ENCODE assay signal across 25 cellular contexts in genomic region chr18:74166397-74166796, GRCh38. TPM values are rescaled to one million over a fixed set of nuclear protein-coding genes. Genes with fewer than 3 reads are reported as not detected.
"Had no signal": no experiment of that assay in that cellular context is flagged by ENCODE, and none has a peak within 500 bp of the region (broad histone marks: within the 10 kb centered on the region; RNA-seq: fewer than 3 reads in every experiment).

No MANE protein-coding gene starts in this region.

- H3K27me3 ChIP-seq: esophagus muscularis mucosa, right atrium auricular region, tibial nerve had no signal

- H3K27ac ChIP-seq: adrenal gland, esophagus muscularis mucosa, right atrium auricular region, skin epidermis, tibial nerve had no signal

- H3K9me3 ChIP-seq: adrenal gland, esophagus muscularis mucosa, right atrium auricular region, tibial nerve had no signal

- DNase-seq: activated B cell treated with CpG ODN at 0.5 μM for 24 hours; activated CD4-positive, alpha-beta T cell treated with anti-CD3 and anti-CD28 coated beads for 48 hours; activated CD8-positive, alpha-beta T cell treated with anti-CD3 and anti-CD28 coated beads for 36 hours; activated effector memory CD4-positive, alpha-beta T cell treated with anti-CD3 and anti-CD28 coated beads, Interleukin-2, amount 50 U/mL, for 16 hours; activated T-cell treated with anti-CD3 and anti-CD28 coated beads, Interleukin-2, amount 50 U/mL, for 48 hours; adrenal gland; central memory CD4-positive, alpha-beta T cell; cortex of kidney; effector CD4-positive, alpha-beta T cell; hippocampal formation; kidney; left ventricle myocardium superior; mesenchymal stem cell; natural killer cell; nucleus accumbens; stimulated activated CD4-positive, alpha-beta T cell treated with anti-CD3 and anti-CD28 coated beads, Interleukin-4, amount 100 ng/mL, for 24 hours; stimulated activated naive CD4-positive, alpha-beta T cell treated with Interleukin-2 at 50 U/mL for 16 hours; substantia nigra; T-helper 2 cell had no signal

- H3K27ac Mint-ChIP-seq: activated B cell treated with CpG ODN at 0.5 μM for 24 hours; activated CD8-positive, alpha-beta T cell treated with anti-CD3 and anti-CD28 coated beads for 36 hours; activated naive CD4-positive, alpha-beta T cell treated with anti-CD3 and anti-CD28 coated beads, Interleukin-2, amount 50 U/mL, for 24 hours; natural killer cell had no signal

- H3K4me1 ChIP-seq: adrenal gland, esophagus muscularis mucosa, right atrium auricular region, tibial nerve had no signal

- ATAC-seq: activated CD8-positive, alpha-beta T cell treated with anti-CD3 and anti-CD28 coated beads for 36 hours; left ventricle myocardium superior; natural killer cell had no signal

- H3K4me3 ChIP-seq: adrenal gland, esophagus muscularis mucosa, right atrium auricular region, skin epidermis, tibial nerve had no signal

- H3K4me3 Mint-ChIP-seq: activated B cell treated with CpG ODN at 0.5 μM for 24 hours; activated CD8-positive, alpha-beta T cell treated with anti-CD3 and anti-CD28 coated beads for 36 hours; activated naive CD4-positive, alpha-beta T cell treated with anti-CD3 and anti-CD28 coated beads, Interleukin-2, amount 50 U/mL, for 24 hours; natural killer cell had no signal

- H3K9me3 Mint-ChIP-seq: activated B cell treated with CpG ODN at 0.5 μM for 24 hours; activated CD8-positive, alpha-beta T cell treated with anti-CD3 and anti-CD28 coated beads for 36 hours; activated naive CD4-positive, alpha-beta T cell treated with anti-CD3 and anti-CD28 coated beads, Interleukin-2, amount 50 U/mL, for 24 hours; natural killer cell had no signal

- H3K36me3 ChIP-seq: adrenal gland, right atrium auricular region had no signal

- H3K36me3 Mint-ChIP-seq: natural killer cell had no signal

- H3K4me1 Mint-ChIP-seq: activated naive CD4-positive, alpha-beta T cell treated with anti-CD3 and anti-CD28 coated beads, Interleukin-2, amount 50 U/mL, for 24 hours; natural killer cell had no signal

RNA-seq across cellular contexts. Expression of gene FBXO15, which starts 18.8 kb away (rescaled TPM):
- total RNA-seq: left ventricle myocardium superior, posterior vena cava had no signal
